20 cellular contexts compared by ENCODE assay signal in the genomic region with DNA sequence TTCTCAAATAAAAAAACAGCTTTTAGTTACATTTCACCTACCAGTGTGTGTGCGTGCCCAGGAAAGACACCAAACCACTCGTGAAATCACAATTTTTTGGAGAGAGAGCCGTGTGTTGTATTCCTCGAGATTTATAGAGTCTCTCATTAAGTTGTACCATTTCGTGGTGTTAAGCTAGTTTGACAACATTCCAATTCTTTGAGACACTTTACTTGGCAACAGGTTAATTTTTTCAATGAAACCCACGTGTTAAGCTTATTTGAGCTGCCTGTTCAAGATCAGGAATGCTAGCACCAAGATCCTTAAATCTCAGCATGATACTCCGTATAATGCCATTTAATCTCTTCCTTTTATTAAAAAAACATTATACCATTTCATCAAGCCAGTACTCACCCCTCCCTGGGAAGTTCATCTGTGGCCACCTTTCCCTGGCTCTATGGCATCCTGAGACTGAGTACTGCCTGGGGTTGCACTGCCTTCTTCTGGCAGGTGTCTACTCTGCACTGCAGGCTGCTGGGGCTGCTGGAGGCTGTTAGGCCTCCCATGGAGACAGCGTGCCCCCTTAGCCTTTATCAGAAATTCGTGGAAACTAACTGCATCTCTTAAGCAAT.
A peak's percentile ranks its signal among the peaks of the same experiment; 100 is the strongest.
DNase-seq lines count a peak whose midpoint lies in the region; ATAC-seq, FAIRE-seq and TF ChIP-seq lines count a peak whose summit lies in the region.
"Had no signal": no experiment of that assay in that cellular context is flagged by ENCODE, and none has a peak within 500 bp of the region (broad histone marks: within the 10 kb centered on the region; RNA-seq: fewer than 3 reads in every experiment).

No MANE protein-coding gene starts in this region.

- TF ChIP-seq CTCF in AG09309 (IDR thresholded peaks at IDR 0.05; ENCODE audit: control insufficient read depth, insufficient read depth, low read depth, low read length, missing control alignments), result peak; percentile 10
- peak; percentile 56; the same call in 2 of the 3 replicates for TF ChIP-seq CTCF in H9 (conservative IDR thresholded peaks at IDR 0.05)
- TF ChIP-seq CTCF in bronchial epithelial cell (IDR thresholded peaks at IDR 0.05; ENCODE audit: insufficient read depth, low read length, severe bottlenecking), result peak; percentile 43

- H3K4me3 ChIP-seq in AG09309 (ENCODE audit: control insufficient read depth, low read depth, low read length), result no peak overlapping the region
- H3K4me3 ChIP-seq in bronchial epithelial cell (ENCODE audit: low read depth, low read length), result no peak overlapping the region
- H3K4me3 ChIP-seq: cardiac muscle cell had no signal

- no peaks in the 10 kb centered on the region for H3K27me3 ChIP-seq in H9 (ENCODE audit: insufficient read depth, low read length)
- no peaks in the 10 kb centered on the region for H3K27me3 ChIP-seq in bronchial epithelial cell (ENCODE audit: control insufficient read depth, insufficient read depth, low read length)
- H3K27me3 ChIP-seq: cardiac muscle cell had no signal

- H3K27ac Mint-ChIP-seq in H9, result no peak overlapping the region; a peak in 1 of 7 replicates
- H3K27ac Mint-ChIP-seq in activated T-helper 17 cell treated with anti-CD3 and anti-CD28 coated beads, Interleukin-2, amount 50 U/mL, for 72 hours, result no peak overlapping the region
- H3K27ac Mint-ChIP-seq: activated CD8-positive, alpha-beta T cell treated with anti-CD3 and anti-CD28 coated beads, Interleukin-2, amount 10 ng/mL, durations not matched to agents 7 days and 5 days; activated naive CD8-positive, alpha-beta T cell treated with anti-CD3 and anti-CD28 coated beads, Interleukin-2, amount 10 ng/mL, durations not matched to agents 7 days and 5 days; activated T-helper 1 cell treated with anti-CD3 and anti-CD28 coated beads, Interleukin-12 subunit alpha, Interleukin-12 subunit beta, Interleukin-2, Interleukin-4 antibody, amounts not matched to agents 30 ng/mL and 10 ng/mL and 1 ng/mL, durations not matched to agents 14 hours and 24 hours and 36 hours had no signal

- no peaks in the 10 kb centered on the region for H4K20me1 ChIP-seq in H9 (ENCODE audit: control insufficient read depth, insufficient read depth, insufficient read length)

- H3K4me2 ChIP-seq in H9 (ENCODE audit: insufficient read depth, insufficient read length, low read length), result no peak overlapping the region

- no peak overlapping the region for H2BK15ac ChIP-seq in H9 (ENCODE audit: low read depth, low read length)

- H3K4me1 Mint-ChIP-seq in H9, result peaks cover 11 to 12% of the 10 kb centered on the region in 2 experiments
- no peaks in the 10 kb centered on the region for H3K4me1 Mint-ChIP-seq in activated T-helper 17 cell treated with anti-CD3 and anti-CD28 coated beads, Interleukin-2, amount 50 U/mL, for 72 hours
- H3K4me1 Mint-ChIP-seq: activated naive CD8-positive, alpha-beta T cell treated with anti-CD3 and anti-CD28 coated beads, Interleukin-2, amount 10 ng/mL, durations not matched to agents 7 days and 5 days had no signal

- no peak overlapping the region for H3K4ac ChIP-seq in H9 (ENCODE audit: low read depth, low read length)

- H3K18ac ChIP-seq in H9 (ENCODE audit: insufficient read length, low read depth, low read length), result no peak overlapping the region

- no peak overlapping the region for H2AK5ac ChIP-seq in H9 (ENCODE audit: insufficient read length, low read length)

- no peak overlapping the region for H4K91ac ChIP-seq in H9 (ENCODE audit: insufficient read length, low read depth, low read length)

- H3K36me3 ChIP-seq in bronchial epithelial cell (ENCODE audit: control insufficient read depth, insufficient read depth, low read length), result no peaks in the 10 kb centered on the region

- H3K79me1 ChIP-seq in H9 (ENCODE audit: insufficient read depth, low read depth, low read length, poor library complexity, severe bottlenecking), result no peaks in the 10 kb centered on the region

- H3K9ac ChIP-seq in H9 (ENCODE audit: extremely low read depth, insufficient read length, low read length), result no peak overlapping the region

- H2AFZ ChIP-seq in H9 (ENCODE audit: low read length), result no peak overlapping the region

- H3K4me1 ChIP-seq in H9 (ENCODE audit: insufficient read depth, low read length), result no peaks in the 10 kb centered on the region

- DNase-seq in AG09309 (ENCODE audit: low read depth) (no peak), H9 (no peak), bronchial epithelial cell (ENCODE audit: low read depth) (peak; percentile 95), left kidney (ENCODE audit: low read depth, low spot score) (peak; percentile 25), amygdala (lab: John Stamatoyannopoulos, UW) (no peak), OCI-M1 (lab: John Stamatoyannopoulos, UW) (no peak)
- DNase-seq in stimulated activated CD4-positive, alpha-beta T cell treated with anti-CD3 and anti-CD28 coated beads, Interleukin-15, amount 100 ng/mL, for 24 hours, result no peak
- DNase-seq: activated CD8-positive, alpha-beta T cell treated with anti-CD3 and anti-CD28 coated beads, Interleukin-2, amount 10 ng/mL, durations not matched to agents 7 days and 5 days; activated naive CD8-positive, alpha-beta T cell treated with anti-CD3 and anti-CD28 coated beads, Interleukin-2, amount 10 ng/mL, durations not matched to agents 7 days and 5 days; AML-193; GOT3; left cardiac atrium; NCI-H1417; small intestine; stimulated activated CD4-positive, alpha-beta T cell treated with anti-CD3 and anti-CD28 coated beads, Interleukin-4, amount 100 ng/mL, for 4 hours; stimulated activated CD8-positive, alpha-beta memory T cell treated with anti-CD3 and anti-CD28 coated beads, Interleukin-4, amount 100 ng/mL, for 48 hours had no signal

- H2BK120ac ChIP-seq in H9 (ENCODE audit: low read depth, low read length, poor library complexity, severe bottlenecking), result no peak overlapping the region

- peaks cover 15 to 33% (median 24%) of the 10 kb centered on the region in 3 experiments for H3K36me3 Mint-ChIP-seq in H9 (ENCODE audit: insufficient read depth in 1 of 3, low read depth in 3 of 3)
- H3K36me3 Mint-ChIP-seq in activated T-helper 17 cell treated with anti-CD3 and anti-CD28 coated beads, Interleukin-2, amount 50 U/mL, for 72 hours (ENCODE audit: low read depth), result peaks cover 31% of the 10 kb centered on the region

- no CpG with 5 or more reads among the region's 9 CpGs for WGBS in H9 (ENCODE audit: extremely low coverage, insufficient read length, low lambda C conversion rate)

- no peak overlapping the region for H4K8ac ChIP-seq in H9 (replicated peaks; ENCODE audit: insufficient read length, low read depth, low read length)

- H3K23me2 ChIP-seq in H9 (ENCODE audit: insufficient read length, low read depth, low read length, poor library complexity, severe bottlenecking), result no peaks in the 10 kb centered on the region

- no peaks in the 10 kb centered on the region for H3K79me2 ChIP-seq in H9 (ENCODE audit: insufficient read depth, low read length)

- H2BK20ac ChIP-seq in H9 (ENCODE audit: low read depth, low read length, poor library complexity, severe bottlenecking), result no peak overlapping the region

- H3K9me3 ChIP-seq in H9 (ENCODE audit: control insufficient read depth, low read depth, low read length), result no peaks in the 10 kb centered on the region

- no peaks in the 10 kb centered on the region for H3K27me3 Mint-ChIP-seq in H9 (ENCODE audit: low read depth)
- H3K27me3 Mint-ChIP-seq in activated T-helper 17 cell treated with anti-CD3 and anti-CD28 coated beads, Interleukin-2, amount 50 U/mL, for 72 hours, result no peaks in the 10 kb centered on the region
- H3K27me3 Mint-ChIP-seq: activated naive CD8-positive, alpha-beta T cell treated with anti-CD3 and anti-CD28 coated beads, Interleukin-2, amount 10 ng/mL, durations not matched to agents 7 days and 5 days had no signal

- ATAC-seq in activated T-helper 17 cell treated with anti-CD3 and anti-CD28 coated beads, Interleukin-2, amount 50 U/mL, for 72 hours (replicated peaks), result no peak
- ATAC-seq: activated CD8-positive, alpha-beta T cell treated with anti-CD3 and anti-CD28 coated beads, Interleukin-2, amount 10 ng/mL, durations not matched to agents 7 days and 5 days had no signal

- no peak overlapping the region for H3K4me3 Mint-ChIP-seq in H9
- no peak overlapping the region for H3K4me3 Mint-ChIP-seq in activated T-helper 17 cell treated with anti-CD3 and anti-CD28 coated beads, Interleukin-2, amount 50 U/mL, for 72 hours
- H3K4me3 Mint-ChIP-seq: activated CD8-positive, alpha-beta T cell treated with anti-CD3 and anti-CD28 coated beads, Interleukin-2, amount 10 ng/mL, durations not matched to agents 7 days and 5 days; activated naive CD8-positive, alpha-beta T cell treated with anti-CD3 and anti-CD28 coated beads, Interleukin-2, amount 10 ng/mL, durations not matched to agents 7 days and 5 days; activated T-helper 1 cell treated with anti-CD3 and anti-CD28 coated beads, Interleukin-12 subunit alpha, Interleukin-12 subunit beta, Interleukin-2, Interleukin-4 antibody, amounts not matched to agents 30 ng/mL and 10 ng/mL and 1 ng/mL, durations not matched to agents 14 hours and 24 hours and 36 hours had no signal

- H3T11ph ChIP-seq in H9 (ENCODE audit: low read length), result no peak overlapping the region

- FAIRE-seq in bronchial epithelial cell (lab: Jason Lieb, UNC), result no peak
- FAIRE-seq: HTR-8/SVneo, small intestine had no signal

- no peak overlapping the region for H2BK12ac ChIP-seq in H9 (ENCODE audit: insufficient read length, low read depth, low read length)

- no peak overlapping the region for H3K56ac ChIP-seq in H9 (ENCODE audit: insufficient read length, low read depth, low read length)

- no peak overlapping the region for H3K14ac ChIP-seq in H9 (ENCODE audit: insufficient read depth, low read length)

- no peak overlapping the region for H2BK5ac ChIP-seq in H9 (ENCODE audit: insufficient read length, low read length)

- no peak overlapping the region for H3K23ac ChIP-seq in H9 (ENCODE audit: insufficient read length, low read depth, low read length)

- no peak overlapping the region for H4K5ac ChIP-seq in H9 (ENCODE audit: insufficient read length, low read depth, low read length)

- no peaks in the 10 kb centered on the region for H3K9me3 Mint-ChIP-seq in H9
- no peaks in the 10 kb centered on the region for H3K9me3 Mint-ChIP-seq in activated T-helper 17 cell treated with anti-CD3 and anti-CD28 coated beads, Interleukin-2, amount 50 U/mL, for 72 hours
- H3K9me3 Mint-ChIP-seq: activated naive CD8-positive, alpha-beta T cell treated with anti-CD3 and anti-CD28 coated beads, Interleukin-2, amount 10 ng/mL, durations not matched to agents 7 days and 5 days; activated T-helper 1 cell treated with anti-CD3 and anti-CD28 coated beads, Interleukin-12 subunit alpha, Interleukin-12 subunit beta, Interleukin-2, Interleukin-4 antibody, amounts not matched to agents 30 ng/mL and 10 ng/mL and 1 ng/mL, durations not matched to agents 14 hours and 24 hours and 36 hours had no signal

- no peak overlapping the region for H3K27ac ChIP-seq in H9 (ENCODE audit: insufficient read length, low read depth, low read length)
- H3K27ac ChIP-seq: cardiac muscle cell had no signal

Comparison
In these comparisons a context has a peak if more than half of its experiments do, and no peak if none do; other contexts are left out.
1. DNase-seq: peak in bronchial epithelial cell (single experiment) and left kidney (single experiment); none in AG09309 (single experiment), H9 (single experiment), stimulated activated CD4-positive, alpha-beta T cell treated with anti-CD3 and anti-CD28 coated beads, Interleukin-15, amount 100 ng/mL, for 24 hours (single experiment), amygdala (0 of 56) and OCI-M1 (single experiment).
2. Peak in every context shown above with its lines, with median percentiles within 50 percentile points of each other: CTCF ChIP-seq.